8 cellular contexts compared by ENCODE assay signal in genomic region chr4:185004562-185005208, GRCh38. TPM values are rescaled to one million over a fixed set of nuclear protein-coding genes. Genes with fewer than 3 reads are reported as not detected.
DNase-seq lines count a peak whose midpoint lies in the region; ATAC-seq lines count a peak whose summit lies in the region.

No MANE protein-coding gene starts in this region.

- no peak for DNase-seq in activated T-helper 1 cell treated with anti-CD3 and anti-CD28 coated beads, Interleukin-12 subunit alpha, Interleukin-12 subunit beta, Interleukin-2, Interleukin-4 antibody, amounts not matched to agents 30 ng/mL and 10 ng/mL and 1 ng/mL, durations not matched to agents 14 hours and 24 hours and 36 hours (ENCODE audit: low spot score)
- DNase-seq in iPS-NIHi11 (ENCODE audit: low spot score) (peak; percentile 70), CD1c-positive myeloid dendritic cell (ENCODE audit: extremely low spot score) (no peak)
- no peak for DNase-seq in stimulated activated naive CD8-positive, alpha-beta T cell treated with anti-CD3 and anti-CD28 coated beads, Interleukin-15, amount 100 ng/mL, for 72 hours
- no peak for DNase-seq in CD4-positive, alpha-beta memory T cell

- H3K4me3 Mint-ChIP-seq in activated T-helper 1 cell treated with anti-CD3 and anti-CD28 coated beads, Interleukin-12 subunit alpha, Interleukin-12 subunit beta, Interleukin-2, Interleukin-4 antibody, amounts not matched to agents 30 ng/mL and 10 ng/mL and 1 ng/mL, durations not matched to agents 14 hours and 24 hours and 36 hours: peak overlapping the region; percentile 46
- H3K4me3 Mint-ChIP-seq in stimulated activated naive CD8-positive, alpha-beta T cell treated with anti-CD3 and anti-CD28 coated beads, Interleukin-15, amount 100 ng/mL, for 72 hours: peak overlapping the region; percentile 69 to 74
- peak overlapping the region in 3 of 8 donors; percentile 48 to 67 (median 57) for H3K4me3 Mint-ChIP-seq in CD4-positive, alpha-beta memory T cell

- no peak overlapping the region for H3K27ac ChIP-seq in ACC112 (ENCODE audit: low read depth, low read length)
- no peak overlapping the region for H3K27ac ChIP-seq in CD4-positive, alpha-beta memory T cell (ENCODE audit: low read depth, low read length)

- no peak overlapping the region for H3K27ac Mint-ChIP-seq in activated T-helper 1 cell treated with anti-CD3 and anti-CD28 coated beads, Interleukin-12 subunit alpha, Interleukin-12 subunit beta, Interleukin-2, Interleukin-4 antibody, amounts not matched to agents 30 ng/mL and 10 ng/mL and 1 ng/mL, durations not matched to agents 14 hours and 24 hours and 36 hours
- peak overlapping the region in 1 of 2 donors; percentile 80 for H3K27ac Mint-ChIP-seq in stimulated activated naive CD8-positive, alpha-beta T cell treated with anti-CD3 and anti-CD28 coated beads, Interleukin-15, amount 100 ng/mL, for 72 hours
- no peak overlapping the region for H3K27ac Mint-ChIP-seq in CD4-positive, alpha-beta memory T cell

- CTCF ChIA-PET in CD4-positive, alpha-beta memory T cell (lab: Charles Lee; ENCODE audit: partially characterized antibody): interaction anchor here (0.7 to 2.1 kb wide), 9 partner anchors 17 to 741 kb away, joined by 3 to 9 read pairs (median 3); no protein-coding TSS in a partner anchor

- ATAC-seq in GM19351 (IDR thresholded peaks at IDR 0.05; ENCODE audit: unreplicated experiment) (peak; percentile 41), HG03439 (IDR thresholded peaks at IDR 0.05; ENCODE audit: unreplicated experiment) (peak; percentile 39)
- peak; percentile 71 for ATAC-seq in stimulated activated naive CD8-positive, alpha-beta T cell treated with anti-CD3 and anti-CD28 coated beads, Interleukin-15, amount 100 ng/mL, for 72 hours

- intact Hi-C loops in activated T-helper 1 cell treated with anti-CD3 and anti-CD28 coated beads, Interleukin-12 subunit alpha, Interleukin-12 subunit beta, Interleukin-2, Interleukin-4 antibody, amounts not matched to agents 30 ng/mL and 10 ng/mL and 1 ng/mL, durations not matched to agents 14 hours and 24 hours and 36 hours (cut with micrococcal nuclease): loop anchor here (1.0 to 5.0 kb wide), 6 partner anchors 92 to 1033 kb away; no protein-coding TSS in a partner anchor
- intact Hi-C loops in CD4-positive, alpha-beta memory T cell (cut with micrococcal nuclease): loop anchor here (1.0 to 2.0 kb wide), 6 partner anchors 92 to 740 kb away; partner anchors contain the start of genes CASP3 and PRIMPOL

- H3K36me3 ChIP-seq in ACC112 (ENCODE audit: insufficient read depth, low read length): no peaks in the 10 kb centered on the region
- H3K36me3 ChIP-seq in CD4-positive, alpha-beta memory T cell (ENCODE audit: insufficient read depth, low read length): no peaks in the 10 kb centered on the region

- POLR2A ChIA-PET in CD4-positive, alpha-beta memory T cell (lab: Charles Lee; ENCODE audit: partially characterized antibody): no interaction called here

- peaks cover 9% of the 10 kb centered on the region for H3K4me1 Mint-ChIP-seq in activated T-helper 1 cell treated with anti-CD3 and anti-CD28 coated beads, Interleukin-12 subunit alpha, Interleukin-12 subunit beta, Interleukin-2, Interleukin-4 antibody, amounts not matched to agents 30 ng/mL and 10 ng/mL and 1 ng/mL, durations not matched to agents 14 hours and 24 hours and 36 hours (ENCODE audit: low read depth)
- peaks cover 7% of the 10 kb centered on the region for H3K4me1 Mint-ChIP-seq in stimulated activated naive CD8-positive, alpha-beta T cell treated with anti-CD3 and anti-CD28 coated beads, Interleukin-15, amount 100 ng/mL, for 72 hours
- peaks cover 4 to 12% (median 5%) of the 10 kb centered on the region in 4 donors for H3K4me1 Mint-ChIP-seq in CD4-positive, alpha-beta memory T cell

- H3K79me2 ChIP-seq in ACC112 (ENCODE audit: control insufficient read depth, insufficient read depth, low read length, unreplicated experiment): no peaks in the 10 kb centered on the region

- H3K27me3 ChIP-seq in ACC112 (ENCODE audit: insufficient read depth, low read length): peaks cover 82% of the 10 kb centered on the region
- H3K27me3 ChIP-seq in CD4-positive, alpha-beta memory T cell (ENCODE audit: insufficient read depth, low read length): no peaks in the 10 kb centered on the region

- no peaks in the 10 kb centered on the region for H3K36me3 Mint-ChIP-seq in activated T-helper 1 cell treated with anti-CD3 and anti-CD28 coated beads, Interleukin-12 subunit alpha, Interleukin-12 subunit beta, Interleukin-2, Interleukin-4 antibody, amounts not matched to agents 30 ng/mL and 10 ng/mL and 1 ng/mL, durations not matched to agents 14 hours and 24 hours and 36 hours (ENCODE audit: low read depth)
- H3K36me3 Mint-ChIP-seq in CD4-positive, alpha-beta memory T cell: no peaks in the 10 kb centered on the region

- H2AFZ ChIP-seq in ACC112 (ENCODE audit: low read length, unreplicated experiment): no peak overlapping the region

- H3K4me1 ChIP-seq in ACC112 (ENCODE audit: control insufficient read depth, insufficient read depth, low read length, unreplicated experiment): no peaks in the 10 kb centered on the region
- H3K4me1 ChIP-seq in CD4-positive, alpha-beta memory T cell (ENCODE audit: insufficient read depth, low read length): peaks cover 7% of the 10 kb centered on the region

- no peaks in the 10 kb centered on the region for H3K9me3 ChIP-seq in CD4-positive, alpha-beta memory T cell (ENCODE audit: control insufficient read depth in 1 of 2, low read length in 2 of 2)

- peaks cover 42% of the 10 kb centered on the region for H3K27me3 Mint-ChIP-seq in activated T-helper 1 cell treated with anti-CD3 and anti-CD28 coated beads, Interleukin-12 subunit alpha, Interleukin-12 subunit beta, Interleukin-2, Interleukin-4 antibody, amounts not matched to agents 30 ng/mL and 10 ng/mL and 1 ng/mL, durations not matched to agents 14 hours and 24 hours and 36 hours (ENCODE audit: insufficient read depth)
- H3K27me3 Mint-ChIP-seq in stimulated activated naive CD8-positive, alpha-beta T cell treated with anti-CD3 and anti-CD28 coated beads, Interleukin-15, amount 100 ng/mL, for 72 hours: peaks cover 51% of the 10 kb centered on the region
- H3K27me3 Mint-ChIP-seq in CD4-positive, alpha-beta memory T cell: peaks cover 24 to 36% of the 10 kb centered on the region in 2 donors

- no peaks in the 10 kb centered on the region for H3K9me3 Mint-ChIP-seq in activated T-helper 1 cell treated with anti-CD3 and anti-CD28 coated beads, Interleukin-12 subunit alpha, Interleukin-12 subunit beta, Interleukin-2, Interleukin-4 antibody, amounts not matched to agents 30 ng/mL and 10 ng/mL and 1 ng/mL, durations not matched to agents 14 hours and 24 hours and 36 hours
- H3K9me3 Mint-ChIP-seq in stimulated activated naive CD8-positive, alpha-beta T cell treated with anti-CD3 and anti-CD28 coated beads, Interleukin-15, amount 100 ng/mL, for 72 hours: no peaks in the 10 kb centered on the region
- H3K9me3 Mint-ChIP-seq in CD4-positive, alpha-beta memory T cell: no peaks in the 10 kb centered on the region

- peak overlapping the region; percentile 64 for H3K4me3 ChIP-seq in ACC112 (ENCODE audit: low read depth, low read length)
- H3K4me3 ChIP-seq in CD4-positive, alpha-beta memory T cell (ENCODE audit: low read length in 2 of 2): no peak overlapping the region

RNA-seq across cellular contexts. Expression of gene HELT, which starts 13.6 kb away (rescaled TPM):
- total RNA-seq in activated T-helper 1 cell treated with anti-CD3 and anti-CD28 coated beads, Interleukin-12 subunit alpha, Interleukin-12 subunit beta, Interleukin-2, Interleukin-4 antibody, amounts not matched to agents 30 ng/mL and 10 ng/mL and 1 ng/mL, durations not matched to agents 14 hours and 24 hours and 36 hours: not detected in 2 replicates
- total RNA-seq in CD4-positive, alpha-beta memory T cell: not detected
- not detected for polyA plus RNA-seq in CD4-positive, alpha-beta memory T cell
